In the genomic region with DNA sequence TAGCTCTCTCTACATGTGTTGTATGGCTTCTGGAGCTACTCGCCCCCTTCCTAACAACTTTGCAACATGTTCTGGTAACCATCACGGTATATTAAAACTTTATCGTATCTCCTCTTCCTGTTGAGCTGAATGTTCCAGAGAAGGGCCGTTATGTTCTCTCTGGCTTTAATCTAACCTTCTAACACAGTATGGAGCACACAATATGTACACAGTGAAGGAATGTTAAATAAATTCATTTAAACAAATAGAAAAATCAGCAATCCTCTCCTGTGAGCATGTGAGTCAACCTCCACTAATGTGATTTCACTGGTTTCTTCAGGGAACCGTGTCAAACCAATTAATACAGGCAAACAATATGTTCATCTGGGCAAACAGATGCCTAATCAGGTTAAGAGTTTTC, we compare ENCODE assay signal across 16 cellular contexts.
DNase-seq lines count a peak whose midpoint lies in the region; ATAC-seq and TF ChIP-seq lines count a peak whose summit lies in the region.
"Had no signal": no experiment of that assay in that cellular context is flagged by ENCODE, and none has a peak within 500 bp of the region (broad histone marks: within the 10 kb centered on the region; RNA-seq: fewer than 3 reads in every experiment).

No MANE protein-coding gene starts in this region.

- no peaks in the 10 kb centered on the region for H3K9me3 ChIP-seq in CD4-positive, alpha-beta T cell (ENCODE audit: control insufficient read depth, low read length)
- no peaks in the 10 kb centered on the region for H3K9me3 ChIP-seq in T-helper 17 cell (ENCODE audit: control insufficient read depth, low read length, poor library complexity, severe bottlenecking)

- peaks cover 5% of the 10 kb centered on the region for H3K36me3 Mint-ChIP-seq in activated CD8-positive, alpha-beta memory T cell treated with anti-CD3 and anti-CD28 coated beads, Interleukin-2, amount 10 ng/mL, durations not matched to agents 7 days and 5 days
- H3K36me3 Mint-ChIP-seq in CD4-positive, alpha-beta T cell (ENCODE audit: low read depth) = peaks cover 5% of the 10 kb centered on the region
- H3K36me3 Mint-ChIP-seq in T-helper 17 cell (ENCODE audit: low read depth) = peaks cover 4% of the 10 kb centered on the region
- H3K36me3 Mint-ChIP-seq in activated naive CD8-positive, alpha-beta T cell treated with anti-CD3 and anti-CD28 coated beads, Interleukin-2, amount 10 ng/mL, durations not matched to agents 7 days and 5 days = peaks cover 3% of the 10 kb centered on the region

- H3K27me3 Mint-ChIP-seq in activated CD8-positive, alpha-beta memory T cell treated with anti-CD3 and anti-CD28 coated beads, Interleukin-2, amount 10 ng/mL, durations not matched to agents 7 days and 5 days = no peaks in the 10 kb centered on the region
- no peaks in the 10 kb centered on the region for H3K27me3 Mint-ChIP-seq in CD4-positive, alpha-beta T cell
- no peaks in the 10 kb centered on the region for H3K27me3 Mint-ChIP-seq in T-helper 17 cell
- H3K27me3 Mint-ChIP-seq in activated naive CD8-positive, alpha-beta T cell treated with anti-CD3 and anti-CD28 coated beads, Interleukin-2, amount 10 ng/mL, durations not matched to agents 7 days and 5 days = no peaks in the 10 kb centered on the region

- H3K9me3 Mint-ChIP-seq in activated CD8-positive, alpha-beta memory T cell treated with anti-CD3 and anti-CD28 coated beads, Interleukin-2, amount 10 ng/mL, durations not matched to agents 7 days and 5 days (ENCODE audit: low read depth) = no peaks in the 10 kb centered on the region
- H3K9me3 Mint-ChIP-seq in CD4-positive, alpha-beta T cell = no peaks in the 10 kb centered on the region
- no peaks in the 10 kb centered on the region for H3K9me3 Mint-ChIP-seq in activated naive CD8-positive, alpha-beta T cell treated with anti-CD3 and anti-CD28 coated beads, Interleukin-2, amount 10 ng/mL, durations not matched to agents 7 days and 5 days
- H3K9me3 Mint-ChIP-seq: GM23338 had no signal

- peak overlapping the region; percentile 71 for H3K27ac Mint-ChIP-seq in activated CD8-positive, alpha-beta memory T cell treated with anti-CD3 and anti-CD28 coated beads, Interleukin-2, amount 10 ng/mL, durations not matched to agents 7 days and 5 days
- peak overlapping the region; percentile 77 for H3K27ac Mint-ChIP-seq in CD4-positive, alpha-beta T cell
- H3K27ac Mint-ChIP-seq in T-helper 17 cell = peak overlapping the region; percentile 54
- H3K27ac Mint-ChIP-seq in activated naive CD8-positive, alpha-beta T cell treated with anti-CD3 and anti-CD28 coated beads, Interleukin-2, amount 10 ng/mL, durations not matched to agents 7 days and 5 days = peak overlapping the region; percentile 30
- H3K27ac Mint-ChIP-seq: GM23338 had no signal

- H3K27me3 ChIP-seq in CD4-positive, alpha-beta T cell (ENCODE audit: control insufficient read depth, insufficient read depth, low read length) = no peaks in the 10 kb centered on the region

- no peak for ATAC-seq in activated CD8-positive, alpha-beta memory T cell treated with anti-CD3 and anti-CD28 coated beads, Interleukin-2, amount 10 ng/mL, durations not matched to agents 7 days and 5 days
- no peak for ATAC-seq in CD4-positive, alpha-beta T cell (ENCODE audit: poor library complexity)
- ATAC-seq in T-helper 17 cell = no peak
- no peak for ATAC-seq in activated naive CD8-positive, alpha-beta T cell treated with anti-CD3 and anti-CD28 coated beads, Interleukin-2, amount 10 ng/mL, durations not matched to agents 7 days and 5 days (ENCODE audit: low read depth)
- no peak for ATAC-seq in HG03460 (IDR thresholded peaks at IDR 0.05; ENCODE audit: unreplicated experiment)
- no peak for ATAC-seq in HG03442 (IDR thresholded peaks at IDR 0.05; ENCODE audit: unreplicated experiment)
- ATAC-seq: GM23338 had no signal

- H3K27ac ChIP-seq in CD4-positive, alpha-beta T cell (ENCODE audit: low read depth, low read length) = no peak overlapping the region

- CTCF ChIA-PET in activated CD8-positive, alpha-beta memory T cell treated with anti-CD3 and anti-CD28 coated beads, Interleukin-2, amount 10 ng/mL, durations not matched to agents 7 days and 5 days (lab: Charles Lee) = interaction anchor here (0.6 to 3.6 kb wide), 5 partner anchors 9 to 577 kb away, joined by 3 to 11 read pairs (median 7); no protein-coding TSS in a partner anchor
- CTCF ChIA-PET in CD4-positive, alpha-beta T cell (lab: Charles Lee) = interaction anchor here (1.9 to 2.0 kb wide), 2 partner anchors 15 to 577 kb away, joined by 4 to 5 read pairs; no protein-coding TSS in a partner anchor

- intact Hi-C loops in CD4-positive, alpha-beta T cell (cut with DNase I, micrococcal nuclease) = loop anchor here (10.0 kb wide), 3 partner anchors 502 to 562 kb away; no protein-coding TSS in a partner anchor

- POLR2A ChIA-PET in CD4-positive, alpha-beta T cell (lab: Charles Lee) = interaction anchor here (0.8 to 2.2 kb wide), 5 partner anchors 10 to 563 kb away, joined by 3 to 10 read pairs (median 3); no protein-coding TSS in a partner anchor
- POLR2A ChIA-PET in activated naive CD8-positive, alpha-beta T cell treated with anti-CD3 and anti-CD28 coated beads, Interleukin-2, amount 10 ng/mL, durations not matched to agents 7 days and 5 days (lab: Charles Lee) = interaction anchor here (0.9 to 1.3 kb wide), 2 partner anchors 549 to 563 kb away, joined by 3 to 5 read pairs; no protein-coding TSS in a partner anchor

- H3K4me1 Mint-ChIP-seq in activated CD8-positive, alpha-beta memory T cell treated with anti-CD3 and anti-CD28 coated beads, Interleukin-2, amount 10 ng/mL, durations not matched to agents 7 days and 5 days = peaks cover 41% of the 10 kb centered on the region
- peaks cover 31% of the 10 kb centered on the region for H3K4me1 Mint-ChIP-seq in CD4-positive, alpha-beta T cell (ENCODE audit: low read depth)
- H3K4me1 Mint-ChIP-seq in T-helper 17 cell = peaks cover 2% of the 10 kb centered on the region
- H3K4me1 Mint-ChIP-seq in activated naive CD8-positive, alpha-beta T cell treated with anti-CD3 and anti-CD28 coated beads, Interleukin-2, amount 10 ng/mL, durations not matched to agents 7 days and 5 days = peaks cover 23% of the 10 kb centered on the region

- peak overlapping the region; percentile 48 for H3K4me3 Mint-ChIP-seq in activated CD8-positive, alpha-beta memory T cell treated with anti-CD3 and anti-CD28 coated beads, Interleukin-2, amount 10 ng/mL, durations not matched to agents 7 days and 5 days
- peak overlapping the region; percentile 79 for H3K4me3 Mint-ChIP-seq in CD4-positive, alpha-beta T cell
- H3K4me3 Mint-ChIP-seq in T-helper 17 cell = peak overlapping the region; percentile 49
- peak overlapping the region; percentile 50 for H3K4me3 Mint-ChIP-seq in activated naive CD8-positive, alpha-beta T cell treated with anti-CD3 and anti-CD28 coated beads, Interleukin-2, amount 10 ng/mL, durations not matched to agents 7 days and 5 days
- H3K4me3 Mint-ChIP-seq: GM23338 had no signal

- TF ChIP-seq CTCF in CD4-positive, alpha-beta T cell (IDR thresholded peaks at IDR 0.05) = no peak

- DNase-seq in activated CD8-positive, alpha-beta memory T cell treated with anti-CD3 and anti-CD28 coated beads, Interleukin-2, amount 10 ng/mL, durations not matched to agents 7 days and 5 days = no peak
- DNase-seq in activated CD8-positive, alpha-beta memory T cell treated with anti-CD3 and anti-CD28 coated beads for 24 hours = no peak
- no peak for DNase-seq in CD4-positive, alpha-beta T cell
- DNase-seq in T-helper 17 cell = no peak
- DNase-seq in activated naive CD8-positive, alpha-beta T cell treated with anti-CD3 and anti-CD28 coated beads, Interleukin-2, amount 10 ng/mL, durations not matched to agents 7 days and 5 days = no peak
- DNase-seq: ACHN; DMS 273 treated with DMSO at 0.1 percent for 48 hours; NCI-H146; NCI-H2081 treated with DMSO at 0.1 percent for 48 hours; NCI-H526; NK-92 treated with Interleukin-12 subunit alpha and Interleukin-12 subunit beta, amount 100 ng/mL, for 24 hours; OCI-M1; RPMI8226 had no signal
